Comparison of ENCODE assay signal across 8 cellular contexts in the genomic region with DNA sequence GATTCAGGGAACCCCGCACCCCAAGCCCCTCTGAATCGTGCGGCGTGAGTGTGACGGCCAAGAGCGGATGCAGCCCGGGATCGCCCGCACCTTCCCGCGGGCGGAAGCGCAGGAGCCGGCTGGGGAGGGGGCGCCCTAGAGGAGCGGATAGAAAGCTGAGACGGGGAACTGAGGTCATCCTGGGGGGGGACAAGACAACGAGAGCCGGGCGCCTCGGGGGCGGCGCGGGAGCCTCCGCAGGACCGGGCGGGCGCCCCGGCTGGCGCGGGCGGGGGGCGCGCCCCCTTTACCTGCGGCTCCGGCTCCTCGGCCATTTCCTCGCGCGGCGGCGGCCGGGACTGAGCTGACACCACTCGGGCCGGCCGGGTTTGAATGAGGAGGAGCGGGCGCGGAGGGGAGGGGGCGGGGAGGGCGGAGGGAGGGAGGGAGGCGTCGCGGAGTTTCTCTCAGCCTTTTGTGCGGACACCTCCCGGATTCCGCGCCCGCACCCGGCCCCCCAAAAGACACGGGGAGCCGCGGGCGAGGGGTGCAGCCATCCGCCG. TPM values are rescaled to one million over a fixed set of nuclear protein-coding genes. Genes with fewer than 3 reads are reported as not detected.
DNase-seq lines count a peak whose midpoint lies in the region; ATAC-seq, FAIRE-seq and TF ChIP-seq lines count a peak whose summit lies in the region.
"Not testable (repeated sequence)": the region's sequence is repeated elsewhere in the genome, so short reads cannot be mapped to it uniquely, and the experiment has no call there.

TSS of gene ZNF217 (minus strand) at position 374 of the 542 bp plus-strand sequence. CDS start 11,013 bp downstream, outside the sequence.

- H3K27me3 ChIP-seq in BLaER1; Peyer's patch; H1 (replicated peaks in 1 of 4; ENCODE audit: control insufficient read depth in 3 of 4, extremely low read depth in 1 of 4, insufficient read depth in 3 of 4, low read length in 3 of 4); lower lobe of right lung (ENCODE audit: low read depth): not testable (repeated sequence)

- H4K5ac ChIP-seq in H1 (ENCODE audit: insufficient read length, low read depth, low read length): peak within 1 kb of the TSS; percentile 72

- no CpG with 5 or more reads among the region's 66 CpGs for WGBS in H1 (ENCODE audit: extremely low coverage in 1 of 2, insufficient coverage in 1 of 2, insufficient read length in 1 of 2, insufficient replicate concordance in 2 of 2, low coverage in 1 of 2, low lambda C conversion rate in 2 of 2, missing lambda C conversion rate in 1 of 2), 2 experiments

- not testable (repeated sequence) for TF ChIP-seq RAD21 in H1 (IDR thresholded peaks at IDR 0.05 in 1 of 2, conservative IDR thresholded peaks at IDR 0.05 in 1 of 2; ENCODE audit: low read depth in 2 of 2, low read length in 2 of 2)

- H2AK5ac ChIP-seq in H1 (ENCODE audit: low read depth, low read length): not testable (repeated sequence)

- POLR2A ChIA-PET in H1 (lab: Charles Lee; ENCODE audit: partially characterized antibody): interaction anchor here (0.6 to 2.0 kb wide), 9 partner anchors 11 to 349 kb away, joined by 3 to 5 read pairs (median 3); no protein-coding TSS in a partner anchor

- peak within 1 kb of the TSS; percentile 96 for H3K4me3 ChIP-seq in BLaER1
- H3K4me3 ChIP-seq in Peyer's patch: peak within 1 kb of the TSS; percentile 78 to 96 (median 84)
- H3K4me3 ChIP-seq in H1 (ENCODE audit: extremely low read depth in 1 of 4, insufficient read depth in 2 of 4, low read depth in 3 of 4, low read length in 4 of 4): peak within 1 kb of the TSS; percentile 74 to 84 (median 80)
- peak within 1 kb of the TSS; percentile 70 for H3K4me3 ChIP-seq in lower lobe of right lung

- not testable (repeated sequence) for H4K20me1 ChIP-seq in BLaER1; H1 (replicated peaks in 1 of 2; ENCODE audit: control insufficient read depth in 1 of 2, insufficient read depth in 2 of 2, low read length in 2 of 2)

- CTCF ChIA-PET in H1 (lab: Charles Lee; ENCODE audit: partially characterized antibody): interaction anchor here (1.2 kb wide), 1 partner anchor 341 kb away, joined by 3 read pairs; no protein-coding TSS in a partner anchor

- not testable (repeated sequence) for H2BK20ac ChIP-seq in H1 (ENCODE audit: low read length)

- H3K18ac ChIP-seq in H1 (ENCODE audit: extremely low read depth, low read length): not testable (repeated sequence)

- not testable (repeated sequence) for H3K79me1 ChIP-seq in H1 (ENCODE audit: low read depth, low read length)

- not testable (repeated sequence) for H3K36me3 ChIP-seq in BLaER1; Peyer's patch; H1 (ENCODE audit: control insufficient read depth in 2 of 4, insufficient read depth in 4 of 4, low read length in 3 of 4); lower lobe of right lung

- not testable (repeated sequence) for TF ChIP-seq CTCF in Peyer's patch (IDR thresholded peaks at IDR 0.05); H1 (IDR thresholded peaks at IDR 0.05; ENCODE audit: control extremely low read depth in 1 of 3, insufficient read depth in 1 of 3, low read depth in 1 of 3, low read length in 3 of 3); lower lobe of right lung (IDR thresholded peaks at IDR 0.05)

- H3K23me2 ChIP-seq in H1 (ENCODE audit: low read depth, low read length): not testable (repeated sequence)

- not testable (repeated sequence) for H2BK12ac ChIP-seq in H1 (ENCODE audit: low read depth, low read length)

- H4K8ac ChIP-seq in H1 (ENCODE audit: extremely low read depth, insufficient read depth, low read length): peak within 1 kb of the TSS; percentile 9; the same call in 1 of the 2 replicates

- H2BK5ac ChIP-seq in H1 (ENCODE audit: low read depth, low read length): 0 out of 2 replicates have a peak within 1 kb of the TSS, but pooled peaks have one; percentile 35

- not testable (repeated sequence) for H2BK120ac ChIP-seq in H1 (replicated peaks; ENCODE audit: low read depth, low read length)

- TF ChIP-seq EP300 in H1 (IDR thresholded peaks at IDR 0.05; ENCODE audit: borderline replicate concordance in 1 of 2, low read depth in 2 of 2, low read length in 2 of 2): not testable (repeated sequence)

- H3K4me1 ChIP-seq in BLaER1 (peaks cover 28% of the 10 kb centered on the region), Peyer's patch (peaks cover 0 to 19% (median 2%) of the 10 kb centered on the region in 4 donors), H1 (replicated peaks in 1 of 4; ENCODE audit: control insufficient read depth in 3 of 4, insufficient read depth in 4 of 4, low read length in 3 of 4) (peaks cover 0 to 14% (median 4%) of the 10 kb centered on the region in 4 experiments; a peak in 5 of 7 replicates), lower lobe of right lung (peaks cover 21% of the 10 kb centered on the region)

- intact Hi-C loops in lower lobe of right lung (cut with DNase I): not testable (repeated sequence)

- not testable (repeated sequence) for H2AFZ ChIP-seq in H1 (ENCODE audit: low read length)

- H3K56ac ChIP-seq in H1 (replicated peaks; ENCODE audit: insufficient read length, low read depth, low read length): not testable (repeated sequence)

- DNase-seq in Peyer's patch (peak; percentile 70 to 90 (median 86)), activated T-cell treated with anti-CD3 and anti-CD28 coated beads for 48 hours (ENCODE audit: low read depth) (peak; percentile 70), H1 (ENCODE audit: low read depth in 1 of 2, low spot score in 2 of 2) (peak in 1 of 2 experiments; percentile 71), lower lobe of right lung (peak; percentile 80)
- peak; percentile 82 for DNase-seq in stimulated activated CD4-positive, alpha-beta T cell treated with anti-CD3 and anti-CD28 coated beads, Interleukin-1b, Interleukin-23, amount 100 ng/mL, for 48 hours

- H3K14ac ChIP-seq in H1 (ENCODE audit: insufficient read length): not testable (repeated sequence)

- H3K27ac ChIP-seq in BLaER1: peak within 1 kb of the TSS; percentile 98
- H3K27ac ChIP-seq in Peyer's patch: peak within 1 kb of the TSS; percentile 96 to 100 (median 98)
- H3K27ac ChIP-seq in H1 (ENCODE audit: low read depth, low read length): peak within 1 kb of the TSS; percentile 90
- H3K27ac ChIP-seq in lower lobe of right lung: peak within 1 kb of the TSS; percentile 95

- ATAC-seq in GM21360 (IDR thresholded peaks at IDR 0.05; ENCODE audit: unreplicated experiment) (peak; percentile 10), HG03520 (IDR thresholded peaks at IDR 0.05; ENCODE audit: unreplicated experiment) (peak; percentile 15), lower lobe of right lung (peak; percentile 61 to 73)

- not testable (repeated sequence) for H3K9me3 ChIP-seq in BLaER1; Peyer's patch; H1 (ENCODE audit: insufficient read depth in 2 of 2, low read depth in 1 of 2, low read length in 1 of 2); lower lobe of right lung

- H4K91ac ChIP-seq in H1 (replicated peaks; ENCODE audit: insufficient read length, low read length): not testable (repeated sequence)

- H3K23ac ChIP-seq in H1 (ENCODE audit: insufficient read length): not testable (repeated sequence)

- peaks cover 9 to 45% of the 10 kb centered on the region in 2 experiments; a peak in 3 of 4 replicates for H3K79me2 ChIP-seq in H1 (ENCODE audit: control insufficient read depth in 1 of 2, insufficient read depth in 2 of 2, low read length in 2 of 2)

- H2BK15ac ChIP-seq in H1 (ENCODE audit: low read length): not testable (repeated sequence)

- H3K4me2 ChIP-seq in BLaER1 (peak within 1 kb of the TSS; percentile 94), H1 (ENCODE audit: insufficient read depth in 1 of 2, low read depth in 2 of 2, low read length in 2 of 2) (peak within 1 kb of the TSS; percentile 59 to 80)

- H3K9ac ChIP-seq in BLaER1 (peak within 1 kb of the TSS; percentile 98), H1 (replicated peaks in 1 of 4; ENCODE audit: extremely low read depth in 1 of 4, low read depth in 3 of 4, low read length in 3 of 4) (peak within 1 kb of the TSS; percentile 75 to 90 (median 84))

- FAIRE-seq in H1 (lab: Jason Lieb, UNC): not testable (repeated sequence)

- peak in 1 of 2 donors; percentile 53 for TF ChIP-seq POLR2A in Peyer's patch (IDR thresholded peaks at IDR 0.05)
- TF ChIP-seq POLR2A in H1 (IDR thresholded peaks at IDR 0.05; ENCODE audit: control extremely low read depth in 1 of 2, low read depth in 2 of 2, low read length in 2 of 2): not testable (repeated sequence)

- H3K4ac ChIP-seq in H1 (replicated peaks; ENCODE audit: insufficient read length, low read depth, low read length): not testable (repeated sequence)

TF ChIP-seq in H1, 55 proteins besides CTCF, POLR2A, EP300 and RAD21:
- TF ChIP-seq PHF8 (conservative IDR thresholded peaks at IDR 0.05; ENCODE audit: low read depth, low read length): peak; percentile 26; the same call in 1 of the 2 replicates
- TF ChIP-seq ASH2L (IDR thresholded peaks at IDR 0.05; ENCODE audit: low read length): peak; percentile 3
- 0 out of 2 replicates have a peak, but pooled peaks have one; percentile 44 for TF ChIP-seq TAF1 (IDR thresholded peaks at IDR 0.05; ENCODE audit: low read depth, low read length)

RNA-seq across cellular contexts. Expression of gene ZNF217, which starts in this region (rescaled TPM):
- total RNA-seq in Peyer's patch: 10 to 100 TPM; 23.3 to 59.4 (median 43.4) TPM
- 87.9 and 89.8 TPM in 2 replicates for total RNA-seq in H1 (2021; fragmentation: NEBNext Ultra II Directional; extraction: Animal tissue kit (Norgen Biotek cat#: 25700))
- 14.3 and 15.3 TPM in 2 replicates for polyA plus RNA-seq in H1 (2011; rRNA removed)
- 20.7 TPM for polyA plus RNA-seq in H1 (2011; cell fraction: cytosol; rRNA removed)
- 26.5 TPM for polyA plus RNA-seq in H1 (2011; cell fraction: nucleus; rRNA removed)
- 30.3 to 46.0 TPM (median 35.4 TPM) in 4 replicates for polyA plus RNA-seq in H1 (2012, experiment 1 of 2)
- 3.0 TPM for polyA plus RNA-seq in H1 (2012, experiment 2 of 2)
- polyA plus RNA-seq in H1 (2013, experiment 1 of 2): 30.9 TPM
- 30.1 TPM for polyA plus RNA-seq in H1 (2013, experiment 2 of 2)
- 73.4 and 80.4 TPM in 2 replicates for polyA minus RNA-seq in H1 (2011; rRNA and poly(A)+ RNA removed)
- 52.0 TPM for polyA minus RNA-seq in H1 (2011; cell fraction: cytosol; rRNA and poly(A)+ RNA removed)
- polyA minus RNA-seq in H1 (2011; cell fraction: nucleus; rRNA and poly(A)+ RNA removed): 43.5 TPM
- total RNA-seq in lower lobe of right lung: 44.8 TPM

Comparison
In these comparisons a context has a peak if more than half of its experiments do, and no peak if none do; other contexts are left out.
1. ATAC-seq: peak in every context shown above with its lines; median percentile 67 in lower lobe of right lung; 15 in HG03520; 10 in GM21360.